In genomic region chr11:130675917-130676316, GRCh38 we compare ENCODE assay signal across 15 cellular contexts.
DNase-seq lines count a peak whose midpoint lies in the region; ATAC-seq and TF ChIP-seq lines count a peak whose summit lies in the region.
"Had no signal": no experiment of that assay in that cellular context is flagged by ENCODE, and none has a peak within 500 bp of the region (broad histone marks: within the 10 kb centered on the region; RNA-seq: fewer than 3 reads in every experiment).

No MANE protein-coding gene starts in this region.

- H3K9me3 Mint-ChIP-seq in brain = peaks cover 25 to 33% (median 28%) of the 10 kb centered on the region in 5 experiments

- H3K4me1 ChIP-seq in ACC112 (ENCODE audit: control insufficient read depth, insufficient read depth, low read length, unreplicated experiment) (peaks cover 53% of the 10 kb centered on the region), hepatocyte (ENCODE audit: insufficient read depth) (peaks cover 17% of the 10 kb centered on the region), gastrocnemius medialis (peaks cover 44 to 57% of the 10 kb centered on the region in 2 donors)

- TF ChIP-seq CTCF in brain (conservative IDR thresholded peaks at IDR 0.05) (no peak), hepatocyte (IDR thresholded peaks at IDR 0.05; ENCODE audit: poor library complexity) (no peak), gastrocnemius medialis (IDR thresholded peaks at IDR 0.05 in 4 of 5, conservative IDR thresholded peaks at IDR 0.05 in 1 of 5) (no peak)

- H3K4me3 ChIP-seq in ACC112 (ENCODE audit: low read depth, low read length) (peak overlapping the region; percentile 51), hepatocyte (no peak overlapping the region), gastrocnemius medialis (peak overlapping the region in 2 of 4 donors; percentile 1 to 23)

- peak overlapping the region; percentile 94 for H3K27ac ChIP-seq in ACC112 (ENCODE audit: low read depth, low read length)
- peak overlapping the region; percentile 61 for H3K27ac ChIP-seq in hepatocyte
- H3K27ac ChIP-seq in gastrocnemius medialis = peak overlapping the region; percentile 70 to 80 (median 74)

- no peak for TF ChIP-seq POLR2A in gastrocnemius medialis (IDR thresholded peaks at IDR 0.05)

- H3K27me3 ChIP-seq in ACC112 (ENCODE audit: insufficient read depth, low read length) = no peaks in the 10 kb centered on the region
- H3K27me3 ChIP-seq in hepatocyte = no peaks in the 10 kb centered on the region
- H3K27me3 ChIP-seq in gastrocnemius medialis = no peaks in the 10 kb centered on the region

- intact Hi-C loops in gastrocnemius medialis (cut with DNase I; ENCODE audit: low total_unique reads) = loop anchor here (5.0 kb wide), 1 partner anchor 151 kb away; no protein-coding TSS in a partner anchor

- H3K36me3 Mint-ChIP-seq in brain = peaks cover 6% of the 10 kb centered on the region

- H3K4me3 Mint-ChIP-seq in brain = no peak overlapping the region
- H3K4me3 Mint-ChIP-seq: activated T-cell treated with anti-CD3 and anti-CD28 coated beads, Interleukin-2, amount 50 U/mL, for 72 hours; CD4-positive, alpha-beta memory T cell; naive B cell had no signal

- H3K27me3 Mint-ChIP-seq in brain = no peaks in the 10 kb centered on the region

- H3K36me3 ChIP-seq in ACC112 (ENCODE audit: insufficient read depth, low read length) (peaks cover 2% of the 10 kb centered on the region; the same call in 1 of the 2 replicates), hepatocyte (replicated peaks; ENCODE audit: insufficient read depth, low read depth) (no peaks in the 10 kb centered on the region), gastrocnemius medialis (no peaks in the 10 kb centered on the region)

- DNase-seq in hepatocyte (ENCODE audit: low spot score) (no peak), gastrocnemius medialis (no peak), globus pallidus (ENCODE audit: low spot score) (no peak), NCI-H187 (lab: John Stamatoyannopoulos, UW) (no peak)
- no peak for DNase-seq in activated CD4-positive, alpha-beta T cell treated with anti-CD3 and anti-CD28 coated beads, Interleukin-2, amount 50 U/mL, for 48 hours
- DNase-seq: activated CD4-positive, alpha-beta T cell treated with anti-CD3 and anti-CD28 coated beads, Interleukin-2, amount 50 U/mL, for 4 hours; activated T-cell treated with anti-CD3 and anti-CD28 coated beads, Interleukin-2, amount 50 U/mL, for 72 hours; CD4-positive, alpha-beta memory T cell; DND-41; head of caudate nucleus; naive B cell; NCI-H146 had no signal

- peak overlapping the region in 3 of 5 experiments; percentile 73 to 95 (median 80) for H3K27ac Mint-ChIP-seq in brain
- H3K27ac Mint-ChIP-seq: activated T-cell treated with anti-CD3 and anti-CD28 coated beads, Interleukin-2, amount 50 U/mL, for 72 hours; naive B cell had no signal

- no peaks in the 10 kb centered on the region for H4K20me1 ChIP-seq in hepatocyte (ENCODE audit: insufficient read depth, poor library complexity, severe bottlenecking)

- peaks cover 61% of the 10 kb centered on the region for H3K4me1 Mint-ChIP-seq in brain
- H3K4me1 Mint-ChIP-seq: CD4-positive, alpha-beta memory T cell; naive B cell had no signal

- H2AFZ ChIP-seq in ACC112 (ENCODE audit: low read length, unreplicated experiment) = peak overlapping the region; percentile 72
- H2AFZ ChIP-seq in hepatocyte = no peak overlapping the region

- H3K9me3 ChIP-seq in hepatocyte (ENCODE audit: low read depth) (peaks cover 14% of the 10 kb centered on the region), gastrocnemius medialis (peaks cover 0 to 3% (median 0%) of the 10 kb centered on the region in 3 donors)

- no peak overlapping the region for H3K4me2 ChIP-seq in hepatocyte

- H3K9me2 ChIP-seq in hepatocyte (replicated peaks; ENCODE audit: insufficient read depth) = no peaks in the 10 kb centered on the region

- WGBS in hepatocyte (ENCODE audit: low lambda C conversion rate, missing lambda C conversion rate) = 95% methylated on average over 1 of the region's 1 CpG

- in situ Hi-C loops in gastrocnemius medialis (cut with MboI; ENCODE audit: low sequenced_read_pairs in 4 of 4) = loop anchor here in 2 of 4 donors (10.0 kb wide), 2 partner anchors 231 to 241 kb away; partner anchors contain the start of gene ADAMTS15 (in 1 of the 2)

- ATAC-seq in gastrocnemius medialis (peak; percentile 24 to 66), HG03139 (IDR thresholded peaks at IDR 0.05; ENCODE audit: unreplicated experiment) (no peak)
- ATAC-seq: activated T-cell treated with anti-CD3 and anti-CD28 coated beads, Interleukin-2, amount 50 U/mL, for 72 hours had no signal

- H3K79me2 ChIP-seq in ACC112 (ENCODE audit: control insufficient read depth, insufficient read depth, low read length, unreplicated experiment) = no peaks in the 10 kb centered on the region
- H3K79me2 ChIP-seq in hepatocyte = no peaks in the 10 kb centered on the region
